1 cellular context compared by ENCODE assay signal in genomic region chr10:26222563-26222962, GRCh38.
A peak's percentile ranks its signal among the peaks of the same experiment; 100 is the strongest.
TF ChIP-seq lines count a peak whose summit lies in the region.

No MANE protein-coding gene starts in this region.

TF ChIP-seq in K562, 482 proteins besides CTCF, POLR2A, EP300 and RAD21 (continued from another document and continues in another):
- TF ChIP-seq ARID4B (CRISPR knock-in tag; IDR thresholded peaks at IDR 0.05) (no peak), ZNF75A (CRISPR knock-in tag; IDR thresholded peaks at IDR 0.05) (no peak), ZNF239 (CRISPR knock-in tag; IDR thresholded peaks at IDR 0.05) (no peak), KDM1A (IDR thresholded peaks at IDR 0.05) (peak; percentile 79 to 86; a peak in 3 of 4 replicates), XRCC3 (IDR thresholded peaks at IDR 0.05) (no peak), ZNF507 (tag; conservative IDR thresholded peaks at IDR 0.05) (no peak), ZNF253 (CRISPR knock-in tag; conservative IDR thresholded peaks at IDR 0.05) (no peak), ZSCAN32 (CRISPR knock-in tag; IDR thresholded peaks at IDR 0.05) (no peak), ZNF592 (IDR thresholded peaks at IDR 0.05) (no peak), ZNF395 (CRISPR knock-in tag; IDR thresholded peaks at IDR 0.05) (no peak), ZBTB2 (IDR thresholded peaks at IDR 0.05) (no peak), TRIM24 (IDR thresholded peaks at IDR 0.05) (peak; percentile 23 to 67; a peak in 1 of 4 replicates), COPS2 (conservative IDR thresholded peaks at IDR 0.05) (no peak), MTA1 (IDR thresholded peaks at IDR 0.05; ENCODE audit: borderline replicate concordance) (peak; percentile 39; the same call in 1 of the 2 replicates), MBD2 (IDR thresholded peaks at IDR 0.05; ENCODE audit: borderline replicate concordance, low read depth) (no peak), EGR1 (conservative IDR thresholded peaks at IDR 0.05) (no peak), ZNF23 (CRISPR knock-in tag; IDR thresholded peaks at IDR 0.05) (no peak), PURB (CRISPR knock-in tag; IDR thresholded peaks at IDR 0.05; ENCODE audit: low read depth) (no peak), GATAD2B (IDR thresholded peaks at IDR 0.05; ENCODE audit: borderline replicate concordance) (no peak), E2F8 (IDR thresholded peaks at IDR 0.05; ENCODE audit: low read depth, partially characterized antibody) (no peak), FOXK2 (conservative IDR thresholded peaks at IDR 0.05 in 1 of 2, IDR thresholded peaks at IDR 0.05 in 1 of 2; ENCODE audit: low read depth in 2 of 2) (no peak), FOXK1 (CRISPR knock-in tag; IDR thresholded peaks at IDR 0.05; ENCODE audit: borderline replicate concordance) (no peak), NCOR1 (IDR thresholded peaks at IDR 0.05) (peak; percentile 89), SAFB (IDR thresholded peaks at IDR 0.05; ENCODE audit: borderline replicate concordance, low read depth, low read length) (no peak), ZBTB8A (IDR thresholded peaks at IDR 0.05; ENCODE audit: partially characterized antibody) (no peak), PTTG1 (tag; IDR thresholded peaks at IDR 0.05; ENCODE audit: low read depth) (no peak), NR4A1 (CRISPR knock-in tag; IDR thresholded peaks at IDR 0.05) (no peak), NR4A1 (tag; IDR thresholded peaks at IDR 0.05) (no peak), SRF (CRISPR knock-in tag; IDR thresholded peaks at IDR 0.05) (no peak), SMARCB1 (IDR thresholded peaks at IDR 0.05; ENCODE audit: insufficient read length, low read depth) (no peak), ZMIZ1 (IDR thresholded peaks at IDR 0.05; ENCODE audit: low read depth in 2 of 2, low read length in 2 of 2) (no peak), HOMEZ (CRISPR knock-in tag; IDR thresholded peaks at IDR 0.05) (no peak), NELFE (IDR thresholded peaks at IDR 0.05; ENCODE audit: insufficient read depth, insufficient read length) (no peak), TFE3 (CRISPR knock-in tag; IDR thresholded peaks at IDR 0.05) (no peak), KAT8 (IDR thresholded peaks at IDR 0.05; ENCODE audit: low read depth) (no peak), ARID3A (IDR thresholded peaks at IDR 0.05; ENCODE audit: borderline replicate concordance, low read depth, low read length) (no peak), JUND (IDR thresholded peaks at IDR 0.05; ENCODE audit: borderline replicate concordance, low read depth, low read length) (no peak), JUND (tag; IDR thresholded peaks at IDR 0.05; ENCODE audit: borderline replicate concordance, low read depth, low read length) (no peak)
